Comparison of ENCODE assay signal across 15 cellular contexts in genomic region chr2:136129601-136130000, GRCh38. TPM values are rescaled to one million over a fixed set of nuclear protein-coding genes. Genes with fewer than 3 reads are reported as not detected.
A peak's percentile ranks its signal among the peaks of the same experiment; 100 is the strongest.
DNase-seq lines count a peak whose midpoint lies in the region; ATAC-seq and TF ChIP-seq lines count a peak whose summit lies in the region.
"Had no signal": no experiment of that assay in that cellular context is flagged by ENCODE, and none has a peak within 500 bp of the region (broad histone marks: within the 10 kb centered on the region; RNA-seq: fewer than 3 reads in every experiment).

No MANE protein-coding gene starts in this region.

- 68% methylated on average over 4 of the region's 4 CpGs for WGBS in right cardiac atrium

- H3K27me3 Mint-ChIP-seq in IgD-negative memory B cell (peaks cover 5% of the 10 kb centered on the region), natural killer cell (ENCODE audit: low read depth in 2 of 2) (peaks cover 3 to 6% of the 10 kb centered on the region in 2 donors)
- peaks cover 44% of the 10 kb centered on the region for H3K27me3 Mint-ChIP-seq in activated T-helper 1 cell treated with anti-CD3 and anti-CD28 coated beads, Interleukin-12 subunit alpha, Interleukin-12 subunit beta, Interleukin-2, Interleukin-4 antibody, amounts not matched to agents 30 ng/mL and 10 ng/mL and 1 ng/mL, durations not matched to agents 14 hours and 24 hours and 36 hours (ENCODE audit: insufficient read depth)

- ATAC-seq in activated CD4-positive, CD25-positive, alpha-beta regulatory T cell treated with anti-CD3 and anti-CD28 coated beads, Interleukin-2, amount 50 U/mL, for 24 hours, result peak; percentile 42 to 48
- ATAC-seq in natural killer cell, result peak; percentile 48 to 72 (median 69)
- no peak for ATAC-seq in right cardiac atrium
- ATAC-seq: sciatic nerve had no signal

- no peak for DNase-seq in activated CD4-positive, CD25-positive, alpha-beta regulatory T cell treated with anti-CD3 and anti-CD28 coated beads, Interleukin-2, amount 50 U/mL, for 72 hours
- peak; percentile 50 for DNase-seq in activated T-helper 1 cell treated with anti-CD3 and anti-CD28 coated beads, Interleukin-12 subunit alpha, Interleukin-12 subunit beta, Interleukin-2, Interleukin-4 antibody, amounts not matched to agents 30 ng/mL and 10 ng/mL and 1 ng/mL, durations not matched to agents 14 hours and 24 hours and 36 hours (ENCODE audit: low spot score)
- DNase-seq in natural killer cell, result no peak
- no peak for DNase-seq in NCI-H1105 treated with DMSO at 0.1 percent for 48 hours (lab: John Stamatoyannopoulos, UW)
- no peak for DNase-seq in NCI-H1092 (lab: John Stamatoyannopoulos, UW)
- no peak for DNase-seq in right cardiac atrium
- DNase-seq: cortex of kidney, DMS153, H7, SJCRH30 had no signal

- H3K9me3 Mint-ChIP-seq in IgD-negative memory B cell, result no peaks in the 10 kb centered on the region
- H3K9me3 Mint-ChIP-seq in activated T-helper 1 cell treated with anti-CD3 and anti-CD28 coated beads, Interleukin-12 subunit alpha, Interleukin-12 subunit beta, Interleukin-2, Interleukin-4 antibody, amounts not matched to agents 30 ng/mL and 10 ng/mL and 1 ng/mL, durations not matched to agents 14 hours and 24 hours and 36 hours, result no peaks in the 10 kb centered on the region
- H3K9me3 Mint-ChIP-seq in natural killer cell, result no peaks in the 10 kb centered on the region

- no peaks in the 10 kb centered on the region for H3K9me3 ChIP-seq in right cardiac atrium (ENCODE audit: control insufficient read depth, low read length)
- H3K9me3 ChIP-seq: SJCRH30, tibial nerve had no signal

- peak overlapping the region; percentile 47 to 81 (median 70) for H3K4me3 Mint-ChIP-seq in IgD-negative memory B cell
- H3K4me3 Mint-ChIP-seq in activated T-helper 1 cell treated with anti-CD3 and anti-CD28 coated beads, Interleukin-12 subunit alpha, Interleukin-12 subunit beta, Interleukin-2, Interleukin-4 antibody, amounts not matched to agents 30 ng/mL and 10 ng/mL and 1 ng/mL, durations not matched to agents 14 hours and 24 hours and 36 hours, result peak overlapping the region; percentile 77
- peak overlapping the region; percentile 75 for H3K4me3 Mint-ChIP-seq in natural killer cell

- peaks cover 48 to 83% (median 68%) of the 10 kb centered on the region in 3 donors for H3K4me1 Mint-ChIP-seq in IgD-negative memory B cell
- peaks cover 76% of the 10 kb centered on the region for H3K4me1 Mint-ChIP-seq in activated T-helper 1 cell treated with anti-CD3 and anti-CD28 coated beads, Interleukin-12 subunit alpha, Interleukin-12 subunit beta, Interleukin-2, Interleukin-4 antibody, amounts not matched to agents 30 ng/mL and 10 ng/mL and 1 ng/mL, durations not matched to agents 14 hours and 24 hours and 36 hours (ENCODE audit: low read depth)
- peaks cover 54 to 81% of the 10 kb centered on the region in 2 donors for H3K4me1 Mint-ChIP-seq in natural killer cell

- H3K27ac ChIP-seq in right cardiac atrium (ENCODE audit: low read length), result no peak overlapping the region
- H3K27ac ChIP-seq: SJCRH30 had no signal

- intact Hi-C loops in activated T-helper 1 cell treated with anti-CD3 and anti-CD28 coated beads, Interleukin-12 subunit alpha, Interleukin-12 subunit beta, Interleukin-2, Interleukin-4 antibody, amounts not matched to agents 30 ng/mL and 10 ng/mL and 1 ng/mL, durations not matched to agents 14 hours and 24 hours and 36 hours (cut with micrococcal nuclease), result no loop called here
- intact Hi-C loops in natural killer cell (cut with micrococcal nuclease), result loop anchor here (1.0 to 5.0 kb wide), 4 partner anchors 11 to 1077 kb away; partner anchors contain the start of genes CXCR4 and RAB3GAP1
- intact Hi-C loops in right cardiac atrium (cut with DNase I), result no loop called here

- no peaks in the 10 kb centered on the region for H3K4me1 ChIP-seq in right cardiac atrium (ENCODE audit: control insufficient read depth, insufficient read depth, low read length)

- no peaks in the 10 kb centered on the region for H3K27me3 ChIP-seq in right cardiac atrium (ENCODE audit: control insufficient read depth, insufficient read depth)
- H3K27me3 ChIP-seq: SJCRH30 had no signal

- peaks cover 4% of the 10 kb centered on the region for H3K36me3 Mint-ChIP-seq in IgD-negative memory B cell
- peaks cover 5% of the 10 kb centered on the region for H3K36me3 Mint-ChIP-seq in activated T-helper 1 cell treated with anti-CD3 and anti-CD28 coated beads, Interleukin-12 subunit alpha, Interleukin-12 subunit beta, Interleukin-2, Interleukin-4 antibody, amounts not matched to agents 30 ng/mL and 10 ng/mL and 1 ng/mL, durations not matched to agents 14 hours and 24 hours and 36 hours (ENCODE audit: low read depth)
- no peaks in the 10 kb centered on the region for H3K36me3 Mint-ChIP-seq in natural killer cell

- H3K4me3 ChIP-seq in right cardiac atrium (ENCODE audit: low read length), result no peak overlapping the region
- H3K4me3 ChIP-seq: SJCRH30, tibial nerve had no signal

- peak overlapping the region; percentile 93 to 100 (median 100) for H3K27ac Mint-ChIP-seq in IgD-negative memory B cell
- peak overlapping the region; percentile 79 for H3K27ac Mint-ChIP-seq in activated T-helper 1 cell treated with anti-CD3 and anti-CD28 coated beads, Interleukin-12 subunit alpha, Interleukin-12 subunit beta, Interleukin-2, Interleukin-4 antibody, amounts not matched to agents 30 ng/mL and 10 ng/mL and 1 ng/mL, durations not matched to agents 14 hours and 24 hours and 36 hours
- H3K27ac Mint-ChIP-seq in natural killer cell, result peak overlapping the region; percentile 93 to 99

- TF ChIP-seq CTCF in natural killer cell (IDR thresholded peaks at IDR 0.05), result no peak

RNA-seq across cellular contexts. Expression of gene CXCR4, which starts 11.7 kb away (rescaled TPM):
- polyA plus RNA-seq in IgD-negative memory B cell (862 TPM), right cardiac atrium (3.8 TPM)
- total RNA-seq in activated T-helper 1 cell treated with anti-CD3 and anti-CD28 coated beads, Interleukin-12 subunit alpha, Interleukin-12 subunit beta, Interleukin-2, Interleukin-4 antibody, amounts not matched to agents 30 ng/mL and 10 ng/mL and 1 ng/mL, durations not matched to agents 14 hours and 24 hours and 36 hours, result 83.3 and 86.3 TPM in 2 replicates
- total RNA-seq in natural killer cell (100 to 1,000 TPM; 582 to 848 (median 741) TPM), right cardiac atrium (1 to 10 TPM; 2.2 to 3.6 (median 3.4) TPM)
- total RNA-seq: myocyte had no signal

Comparison
In these comparisons a context has a peak if more than half of its experiments do, and no peak if none do; other contexts are left out.
1. ATAC-seq: peak in activated CD4-positive, CD25-positive, alpha-beta regulatory T cell treated with anti-CD3 and anti-CD28 coated beads, Interleukin-2, amount 50 U/mL, for 24 hours (2 of 2) and natural killer cell (3 of 3); none in right cardiac atrium (0 of 2).
2. RNA of gene CXCR4, which starts 11.7 kb away (total RNA-seq): 582 to 848 TPM in natural killer cell and 83.3 to 86.3 TPM in activated T-helper 1 cell treated with anti-CD3 and anti-CD28 coated beads, Interleukin-12 subunit alpha, Interleukin-12 subunit beta, Interleukin-2, Interleukin-4 antibody, amounts not matched to agents 30 ng/mL and 10 ng/mL and 1 ng/mL, durations not matched to agents 14 hours and 24 hours and 36 hours; 2.2 to 3.6 TPM in right cardiac atrium; every median in the first group is over 10 times any median in the second.
3. Peak in every context shown above with its lines, with median percentiles within 50 percentile points of each other: H3K27ac Mint-ChIP-seq and H3K4me3 Mint-ChIP-seq.